ENCODE assay signal across 8 cellular contexts in genomic region chr6:167828325-167828956, GRCh38. TPM values are rescaled to one million over a fixed set of nuclear protein-coding genes. Genes with fewer than 3 reads are reported as not detected.
DNase-seq lines count a peak whose midpoint lies in the region; ATAC-seq, FAIRE-seq and TF ChIP-seq lines count a peak whose summit lies in the region.

No MANE protein-coding gene starts in this region.

- H3K4me3 ChIP-seq in bronchial epithelial cell (ENCODE audit: low read depth, low read length) (peak overlapping the region; percentile 98), muscle layer of colon (ENCODE audit: low read depth in 1 of 2, low read length in 2 of 2) (peak overlapping the region in 1 of 2 donors; percentile 86)

- H3K27me3 Mint-ChIP-seq in CD4-positive, alpha-beta T cell: peaks cover 83% of the 10 kb centered on the region

- CTCF ChIA-PET in CD4-positive, alpha-beta T cell (lab: Charles Lee): no interaction called here

- intact Hi-C loops in CD4-positive, alpha-beta T cell (cut with DNase I, micrococcal nuclease): loop anchor here in 1 of 2 experiments (5.0 to 10.0 kb wide), 3 partner anchors 121 to 1204 kb away; partner anchors contain the start of genes RNASET2 and RPS6KA2
- intact Hi-C loops in posterior vena cava (cut with DNase I): no loop called here

- H3K9me3 Mint-ChIP-seq in CD4-positive, alpha-beta T cell: no peaks in the 10 kb centered on the region

- H3K36me3 ChIP-seq in bronchial epithelial cell (ENCODE audit: control insufficient read depth, insufficient read depth, low read length): no peaks in the 10 kb centered on the region
- H3K36me3 ChIP-seq in muscle layer of colon (ENCODE audit: insufficient read depth, low read length): no peaks in the 10 kb centered on the region

- peaks cover 13% of the 10 kb centered on the region for H3K4me1 Mint-ChIP-seq in CD4-positive, alpha-beta T cell (ENCODE audit: low read depth)

- H3K27me3 ChIP-seq in CD4-positive, alpha-beta T cell (ENCODE audit: control insufficient read depth, insufficient read depth, low read length): peaks cover 52% of the 10 kb centered on the region
- H3K27me3 ChIP-seq in bronchial epithelial cell (ENCODE audit: control insufficient read depth, insufficient read depth, low read length): no peaks in the 10 kb centered on the region
- no peaks in the 10 kb centered on the region for H3K27me3 ChIP-seq in muscle layer of colon (ENCODE audit: control insufficient read depth in 1 of 2, insufficient read depth in 2 of 2, low read length in 2 of 2)

- H3K27ac Mint-ChIP-seq in CD4-positive, alpha-beta T cell: peak overlapping the region; percentile 41

- no peak for DNase-seq in CD4-positive, alpha-beta T cell
- DNase-seq in KG1 (lab: John Stamatoyannopoulos, UW) (peak; percentile 7), bronchial epithelial cell (ENCODE audit: low read depth) (peak; percentile 67), SKM-1 treated with dmso at 0.1 percent for 144 hours (lab: John Stamatoyannopoulos, UW; ENCODE audit: unreplicated experiment) (no peak), D341Med (ENCODE audit: low spot score) (no peak), posterior vena cava (ENCODE audit: low spot score) (no peak)

- POLR2A ChIA-PET in CD4-positive, alpha-beta T cell (lab: Charles Lee): interaction anchor here (1.2 kb wide), 1 partner anchor 20 kb away, joined by 4 read pairs; no protein-coding TSS in a partner anchor

- H3K4me3 Mint-ChIP-seq in CD4-positive, alpha-beta T cell: peak overlapping the region; percentile 88

- no peaks in the 10 kb centered on the region for H3K9me3 ChIP-seq in CD4-positive, alpha-beta T cell (ENCODE audit: control insufficient read depth, low read length)
- H3K9me3 ChIP-seq in muscle layer of colon (ENCODE audit: low read length): no peaks in the 10 kb centered on the region

- FAIRE-seq in bronchial epithelial cell (lab: Jason Lieb, UNC): no peak

- H3K9ac ChIP-seq in muscle layer of colon (ENCODE audit: low read length): peak overlapping the region; percentile 58

- no peak for ATAC-seq in CD4-positive, alpha-beta T cell (ENCODE audit: poor library complexity)
- no peak for ATAC-seq in GM19328 (IDR thresholded peaks at IDR 0.05; ENCODE audit: unreplicated experiment)

- H3K36me3 Mint-ChIP-seq in CD4-positive, alpha-beta T cell (ENCODE audit: low read depth): no peaks in the 10 kb centered on the region

- TF ChIP-seq CTCF in CD4-positive, alpha-beta T cell (IDR thresholded peaks at IDR 0.05): no peak
- no peak for TF ChIP-seq CTCF in bronchial epithelial cell (IDR thresholded peaks at IDR 0.05; ENCODE audit: insufficient read depth, low read length, severe bottlenecking)

- peaks cover 35% of the 10 kb centered on the region for H3K4me1 ChIP-seq in muscle layer of colon (ENCODE audit: insufficient read depth, low read length)

- no peak overlapping the region for H3K27ac ChIP-seq in CD4-positive, alpha-beta T cell (ENCODE audit: low read depth, low read length)
- peak overlapping the region; percentile 66 for H3K27ac ChIP-seq in muscle layer of colon (ENCODE audit: low read depth, low read length)

RNA-seq across cellular contexts. Expression of gene AFDN, which starts 1.7 kb away (rescaled TPM):
- 10 to 100 TPM in 1 of 2 experiments, 1 to 10 TPM in 1; 9.1 to 10.2 TPM for total RNA-seq in CD4-positive, alpha-beta T cell
- total RNA-seq in bronchial epithelial cell (146 and 171 TPM in 2 replicates), posterior vena cava (10 to 100 TPM; 49.3 to 68.6 TPM)

Comparison
In these comparisons a context has a peak if more than half of its experiments do, and no peak if none do; other contexts are left out.
1. DNase-seq: peak in KG1 (single experiment) and bronchial epithelial cell (single experiment); none in CD4-positive, alpha-beta T cell (0 of 10), SKM-1 treated with dmso at 0.1 percent for 144 hours (single experiment), D341Med (single experiment) and posterior vena cava (single experiment).
2. RNA of gene AFDN, which starts 1.7 kb away (total RNA-seq): 146 to 171 TPM in bronchial epithelial cell and 49.3 to 68.6 TPM in posterior vena cava; 9.1 to 10.2 TPM in CD4-positive, alpha-beta T cell; every median in the first group is over 4 times any median in the second.